ENCODE assay signal across 1 cellular context in the genomic region with DNA sequence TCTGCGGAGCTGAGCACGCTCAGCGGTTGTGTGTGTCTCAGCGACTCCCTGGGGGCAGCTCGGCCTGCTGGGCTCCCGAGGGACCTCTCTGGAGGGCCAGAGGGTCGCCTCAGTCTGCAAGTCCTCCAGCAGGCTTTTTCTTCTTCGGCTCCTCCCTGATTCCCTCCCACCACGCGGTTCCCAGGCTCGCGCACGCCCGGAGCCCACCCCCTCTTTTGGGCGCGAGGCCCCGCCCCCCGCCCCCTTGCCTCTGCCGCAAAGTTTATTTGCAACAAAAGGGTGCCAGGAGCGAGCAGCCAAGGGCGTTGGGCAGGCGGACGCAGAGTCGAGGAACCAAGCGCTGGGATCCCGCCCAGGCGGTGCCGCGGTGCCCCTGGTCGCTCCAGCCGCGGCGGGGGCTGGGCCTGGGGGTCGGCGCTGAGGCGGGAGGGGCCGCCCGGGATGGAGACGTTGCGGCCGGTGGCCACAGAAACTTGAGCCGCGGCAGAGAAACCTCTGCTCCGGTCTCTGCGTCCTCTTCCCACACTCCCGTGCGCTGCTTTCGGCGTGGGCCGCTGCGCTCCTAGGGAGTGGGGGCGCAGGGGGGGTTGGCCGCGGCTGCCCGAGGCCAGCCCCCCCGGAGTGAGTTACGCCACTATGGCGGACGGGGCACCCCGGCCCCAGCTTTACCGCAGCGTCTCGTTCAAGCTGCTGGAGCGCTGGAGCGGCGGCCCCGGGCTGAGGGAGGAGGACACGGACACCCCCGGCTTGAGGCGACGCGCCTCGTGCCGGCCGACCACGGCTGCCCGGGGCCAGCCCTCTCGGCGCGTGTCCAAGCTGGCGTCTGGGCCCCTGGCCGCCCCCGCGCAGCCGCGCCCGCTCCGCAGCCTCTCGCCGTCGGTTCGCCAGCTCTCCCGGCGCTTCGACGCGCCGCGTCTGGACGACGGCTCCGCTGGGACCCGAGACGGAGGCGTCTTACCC.
TF ChIP-seq lines count a peak whose summit lies in the region.

TSS of gene ARHGEF17 (plus strand) at position 274 of the 960 bp plus-strand sequence. CDS start at position 637, 363 bp downstream.

TF ChIP-seq in HepG2, 621 proteins besides CTCF, POLR2A, EP300 and RAD21 (continued from another document and continues in another):
- TF ChIP-seq, protein P1, sequence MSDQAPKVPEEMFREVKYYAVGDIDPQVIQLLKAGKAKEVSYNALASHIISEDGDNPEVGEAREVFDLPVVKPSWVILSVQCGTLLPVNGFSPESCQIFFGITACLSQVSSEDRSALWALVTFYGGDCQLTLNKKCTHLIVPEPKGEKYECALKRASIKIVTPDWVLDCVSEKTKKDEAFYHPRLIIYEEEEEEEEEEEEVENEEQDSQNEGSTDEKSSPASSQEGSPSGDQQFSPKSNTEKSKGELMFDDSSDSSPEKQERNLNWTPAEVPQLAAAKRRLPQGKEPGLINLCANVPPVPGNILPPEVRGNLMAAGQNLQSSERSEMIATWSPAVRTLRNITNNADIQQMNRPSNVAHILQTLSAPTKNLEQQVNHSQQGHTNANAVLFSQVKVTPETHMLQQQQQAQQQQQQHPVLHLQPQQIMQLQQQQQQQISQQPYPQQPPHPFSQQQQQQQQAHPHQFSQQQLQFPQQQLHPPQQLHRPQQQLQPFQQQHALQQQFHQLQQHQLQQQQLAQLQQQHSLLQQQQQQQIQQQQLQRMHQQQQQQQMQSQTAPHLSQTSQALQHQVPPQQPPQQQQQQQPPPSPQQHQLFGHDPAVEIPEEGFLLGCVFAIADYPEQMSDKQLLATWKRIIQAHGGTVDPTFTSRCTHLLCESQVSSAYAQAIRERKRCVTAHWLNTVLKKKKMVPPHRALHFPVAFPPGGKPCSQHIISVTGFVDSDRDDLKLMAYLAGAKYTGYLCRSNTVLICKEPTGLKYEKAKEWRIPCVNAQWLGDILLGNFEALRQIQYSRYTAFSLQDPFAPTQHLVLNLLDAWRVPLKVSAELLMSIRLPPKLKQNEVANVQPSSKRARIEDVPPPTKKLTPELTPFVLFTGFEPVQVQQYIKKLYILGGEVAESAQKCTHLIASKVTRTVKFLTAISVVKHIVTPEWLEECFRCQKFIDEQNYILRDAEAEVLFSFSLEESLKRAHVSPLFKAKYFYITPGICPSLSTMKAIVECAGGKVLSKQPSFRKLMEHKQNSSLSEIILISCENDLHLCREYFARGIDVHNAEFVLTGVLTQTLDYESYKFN (CRISPR knock-in tag; conservative IDR thresholded peaks at IDR 0.05) = no peak
- TF ChIP-seq DR1 (CRISPR knock-in tag; IDR thresholded peaks at IDR 0.05) = no peak
- TF ChIP-seq ZNF841 (CRISPR knock-in tag; IDR thresholded peaks at IDR 0.05; ENCODE audit: borderline replicate concordance) = no peak
- TF ChIP-seq ZFP36L1 (CRISPR knock-in tag; IDR thresholded peaks at IDR 0.05) = no peak
- TF ChIP-seq ZBTB3 (CRISPR knock-in tag; IDR thresholded peaks at IDR 0.05; ENCODE audit: borderline replicate concordance, low read depth) = no peak
- no peak for TF ChIP-seq GTF3A (CRISPR knock-in tag; conservative IDR thresholded peaks at IDR 0.05)
- TF ChIP-seq JUN (CRISPR knock-in tag; IDR thresholded peaks at IDR 0.05) = no peak
- TF ChIP-seq MLLT10 (CRISPR knock-in tag; IDR thresholded peaks at IDR 0.05) = no peak
- no peak for TF ChIP-seq ZZZ3 (CRISPR knock-in tag; IDR thresholded peaks at IDR 0.05; ENCODE audit: borderline replicate concordance)
- TF ChIP-seq RFX1 (IDR thresholded peaks at IDR 0.05) = no peak
- TF ChIP-seq NFYB (CRISPR knock-in tag; IDR thresholded peaks at IDR 0.05) = no peak
- no peak for TF ChIP-seq HOXA9 (CRISPR knock-in tag; IDR thresholded peaks at IDR 0.05; ENCODE audit: borderline replicate concordance)
- no peak for TF ChIP-seq ZNF543 (CRISPR knock-in tag; IDR thresholded peaks at IDR 0.05)
- TF ChIP-seq ZNF713 (CRISPR knock-in tag; IDR thresholded peaks at IDR 0.05) = no peak
- no peak for TF ChIP-seq ZNF12 (CRISPR knock-in tag; IDR thresholded peaks at IDR 0.05)
- TF ChIP-seq ZSCAN31 (CRISPR knock-in tag; IDR thresholded peaks at IDR 0.05; ENCODE audit: low read depth) = peak; percentile 53; the same call in 1 of the 2 replicates
- no peak for TF ChIP-seq PAF1 (CRISPR knock-in tag; IDR thresholded peaks at IDR 0.05)
- no peak; the same call in 1 of the 2 replicates for TF ChIP-seq ZMAT3 (CRISPR knock-in tag; conservative IDR thresholded peaks at IDR 0.05)
- no peak for TF ChIP-seq BCLAF1 (IDR thresholded peaks at IDR 0.05)
- TF ChIP-seq TBX3 (IDR thresholded peaks at IDR 0.05; ENCODE audit: borderline replicate concordance) = no peak
- no peak for TF ChIP-seq ELF3 (CRISPR knock-in tag; IDR thresholded peaks at IDR 0.05)
- no peak for TF ChIP-seq TEAD3 (CRISPR knock-in tag; optimal IDR thresholded peaks at IDR 0.05; ENCODE audit: borderline replicate concordance)
- TF ChIP-seq MXI1 (IDR thresholded peaks at IDR 0.05; ENCODE audit: borderline replicate concordance, low read depth, low read length) = no peak
- TF ChIP-seq ZNF678 (CRISPR knock-in tag; IDR thresholded peaks at IDR 0.05) = no peak
- TF ChIP-seq CERS6 (CRISPR knock-in tag; IDR thresholded peaks at IDR 0.05) = no peak
- TF ChIP-seq ZNF44 (CRISPR knock-in tag; IDR thresholded peaks at IDR 0.05) = no peak
- TF ChIP-seq ZNF143 (CRISPR knock-in tag; IDR thresholded peaks at IDR 0.05) = no peak
- no peak for TF ChIP-seq ZNF274 (CRISPR knock-in tag; IDR thresholded peaks at IDR 0.05)
- 0 out of 2 replicates have a peak, but pooled peaks have one; percentile 10 for TF ChIP-seq MNT (IDR thresholded peaks at IDR 0.05)
- TF ChIP-seq GATAD1 (CRISPR knock-in tag; IDR thresholded peaks at IDR 0.05) = peak; percentile 29; the same call in 1 of the 2 replicates
- TF ChIP-seq ZNF234 (CRISPR knock-in tag; conservative IDR thresholded peaks at IDR 0.05) = 0 out of 2 replicates have a peak, but pooled peaks have one; percentile 62
- TF ChIP-seq NCOA5 (CRISPR knock-in tag; IDR thresholded peaks at IDR 0.05) = no peak
- TF ChIP-seq, protein P2, sequence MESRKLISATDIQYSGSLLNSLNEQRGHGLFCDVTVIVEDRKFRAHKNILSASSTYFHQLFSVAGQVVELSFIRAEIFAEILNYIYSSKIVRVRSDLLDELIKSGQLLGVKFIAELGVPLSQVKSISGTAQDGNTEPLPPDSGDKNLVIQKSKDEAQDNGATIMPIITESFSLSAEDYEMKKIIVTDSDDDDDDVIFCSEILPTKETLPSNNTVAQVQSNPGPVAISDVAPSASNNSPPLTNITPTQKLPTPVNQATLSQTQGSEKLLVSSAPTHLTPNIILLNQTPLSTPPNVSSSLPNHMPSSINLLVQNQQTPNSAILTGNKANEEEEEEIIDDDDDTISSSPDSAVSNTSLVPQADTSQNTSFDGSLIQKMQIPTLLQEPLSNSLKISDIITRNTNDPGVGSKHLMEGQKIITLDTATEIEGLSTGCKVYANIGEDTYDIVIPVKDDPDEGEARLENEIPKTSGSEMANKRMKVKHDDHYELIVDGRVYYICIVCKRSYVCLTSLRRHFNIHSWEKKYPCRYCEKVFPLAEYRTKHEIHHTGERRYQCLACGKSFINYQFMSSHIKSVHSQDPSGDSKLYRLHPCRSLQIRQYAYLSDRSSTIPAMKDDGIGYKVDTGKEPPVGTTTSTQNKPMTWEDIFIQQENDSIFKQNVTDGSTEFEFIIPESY (CRISPR knock-in tag; IDR thresholded peaks at IDR 0.05) = no peak
- peak; percentile 51; the same call in 1 of the 2 replicates for TF ChIP-seq RXRB (CRISPR knock-in tag; IDR thresholded peaks at IDR 0.05; ENCODE audit: borderline replicate concordance)
- TF ChIP-seq, protein P3, sequence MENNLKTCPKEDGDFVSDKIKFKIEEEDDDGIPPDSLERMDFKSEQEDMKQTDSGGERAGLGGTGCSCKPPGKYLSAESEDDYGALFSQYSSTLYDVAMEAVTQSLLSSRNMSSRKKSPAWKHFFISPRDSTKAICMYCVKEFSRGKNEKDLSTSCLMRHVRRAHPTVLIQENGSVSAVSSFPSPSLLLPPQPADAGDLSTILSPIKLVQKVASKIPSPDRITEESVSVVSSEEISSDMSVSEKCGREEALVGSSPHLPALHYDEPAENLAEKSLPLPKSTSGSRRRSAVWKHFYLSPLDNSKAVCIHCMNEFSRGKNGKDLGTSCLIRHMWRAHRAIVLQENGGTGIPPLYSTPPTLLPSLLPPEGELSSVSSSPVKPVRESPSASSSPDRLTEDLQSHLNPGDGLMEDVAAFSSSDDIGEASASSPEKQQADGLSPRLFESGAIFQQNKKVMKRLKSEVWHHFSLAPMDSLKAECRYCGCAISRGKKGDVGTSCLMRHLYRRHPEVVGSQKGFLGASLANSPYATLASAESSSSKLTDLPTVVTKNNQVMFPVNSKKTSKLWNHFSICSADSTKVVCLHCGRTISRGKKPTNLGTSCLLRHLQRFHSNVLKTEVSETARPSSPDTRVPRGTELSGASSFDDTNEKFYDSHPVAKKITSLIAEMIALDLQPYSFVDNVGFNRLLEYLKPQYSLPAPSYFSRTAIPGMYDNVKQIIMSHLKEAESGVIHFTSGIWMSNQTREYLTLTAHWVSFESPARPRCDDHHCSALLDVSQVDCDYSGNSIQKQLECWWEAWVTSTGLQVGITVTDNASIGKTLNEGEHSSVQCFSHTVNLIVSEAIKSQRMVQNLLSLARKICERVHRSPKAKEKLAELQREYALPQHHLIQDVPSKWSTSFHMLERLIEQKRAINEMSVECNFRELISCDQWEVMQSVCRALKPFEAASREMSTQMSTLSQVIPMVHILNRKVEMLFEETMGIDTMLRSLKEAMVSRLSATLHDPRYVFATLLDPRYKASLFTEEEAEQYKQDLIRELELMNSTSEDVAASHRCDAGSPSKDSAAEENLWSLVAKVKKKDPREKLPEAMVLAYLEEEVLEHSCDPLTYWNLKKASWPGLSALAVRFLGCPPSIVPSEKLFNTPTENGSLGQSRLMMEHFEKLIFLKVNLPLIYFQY (CRISPR knock-in tag; IDR thresholded peaks at IDR 0.05; ENCODE audit: borderline replicate concordance) = no peak
- no peak for TF ChIP-seq ZKSCAN8 (CRISPR knock-in tag; IDR thresholded peaks at IDR 0.05; ENCODE audit: borderline replicate concordance)
- TF ChIP-seq, protein P4, sequence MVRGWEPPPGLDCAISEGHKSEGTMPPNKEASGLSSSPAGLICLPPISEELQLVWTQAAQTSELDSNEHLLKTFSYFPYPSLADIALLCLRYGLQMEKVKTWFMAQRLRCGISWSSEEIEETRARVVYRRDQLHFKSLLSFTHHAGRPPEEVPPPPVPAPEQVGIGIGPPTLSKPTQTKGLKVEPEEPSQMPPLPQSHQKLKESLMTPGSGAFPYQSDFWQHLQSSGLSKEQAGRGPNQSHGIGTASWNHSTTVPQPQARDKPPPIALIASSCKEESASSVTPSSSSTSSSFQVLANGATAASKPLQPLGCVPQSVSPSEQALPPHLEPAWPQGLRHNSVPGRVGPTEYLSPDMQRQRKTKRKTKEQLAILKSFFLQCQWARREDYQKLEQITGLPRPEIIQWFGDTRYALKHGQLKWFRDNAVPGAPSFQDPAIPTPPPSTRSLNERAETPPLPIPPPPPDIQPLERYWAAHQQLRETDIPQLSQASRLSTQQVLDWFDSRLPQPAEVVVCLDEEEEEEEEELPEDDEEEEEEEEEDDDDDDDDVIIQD (CRISPR knock-in tag; IDR thresholded peaks at IDR 0.05; ENCODE audit: low read depth) = no peak
- TF ChIP-seq ZNF703 (CRISPR knock-in tag; IDR thresholded peaks at IDR 0.05; ENCODE audit: borderline replicate concordance) = no peak
- TF ChIP-seq U2AF1 (optimal IDR thresholded peaks at IDR 0.05; ENCODE audit: low read depth, low read length) = no peak
- 0 out of 2 replicates have a peak, but pooled peaks have one; percentile 15 for TF ChIP-seq ZNF598 (CRISPR knock-in tag; IDR thresholded peaks at IDR 0.05; ENCODE audit: borderline replicate concordance)
- peak; percentile 87; the same call in 1 of the 2 replicates for TF ChIP-seq ZNF768 (CRISPR knock-in tag; IDR thresholded peaks at IDR 0.05)
- TF ChIP-seq HOXA5 (CRISPR knock-in tag; IDR thresholded peaks at IDR 0.05) = peak; percentile 48; the same call in 1 of the 2 replicates
- no peak for TF ChIP-seq MAFK (conservative IDR thresholded peaks at IDR 0.05 in 1 of 2, IDR thresholded peaks at IDR 0.05 in 1 of 2; ENCODE audit: low read length in 2 of 2)
- TF ChIP-seq SYNCRIP (IDR thresholded peaks at IDR 0.05; ENCODE audit: insufficient read depth, low read depth, low read length) = no peak
- no peak for TF ChIP-seq TCF7 (IDR thresholded peaks at IDR 0.05; ENCODE audit: low read depth)
